ENCODE assay signal across 8 cellular contexts in genomic region chr1:36324322-36324802, GRCh38. TPM values are rescaled to one million over a fixed set of nuclear protein-coding genes. Genes with fewer than 3 reads are reported as not detected.
DNase-seq lines count a peak whose midpoint lies in the region; ATAC-seq and TF ChIP-seq lines count a peak whose summit lies in the region.

No MANE protein-coding gene starts in this region.

- intact Hi-C loops in colonic mucosa (cut with DNase I), result no loop called here
- intact Hi-C loops in natural killer cell (cut with micrococcal nuclease), result loop anchor here (5.0 kb wide), 1 partner anchor 43 kb away; no protein-coding TSS in a partner anchor

- H3K9ac ChIP-seq in HUES6 (ENCODE audit: low read length) (peak overlapping the region; percentile 54), colonic mucosa (ENCODE audit: low read depth in 2 of 2, low read length in 2 of 2) (peak overlapping the region in 1 of 2 donors; percentile 81)

- peak overlapping the region; percentile 85 for H3K4me3 Mint-ChIP-seq in natural killer cell

- H3K27ac Mint-ChIP-seq in natural killer cell, result peak overlapping the region; percentile 41 to 57

- no peak for ATAC-seq in natural killer cell

- H3K27me3 ChIP-seq in AG04450 (ENCODE audit: control insufficient read depth, insufficient read depth, low read length) (no peaks in the 10 kb centered on the region), HUES6 (ENCODE audit: control insufficient read depth, insufficient read depth, low read length) (peaks cover 37% of the 10 kb centered on the region), colonic mucosa (no peaks in the 10 kb centered on the region)

- H3K36me3 ChIP-seq in HUES6 (ENCODE audit: control insufficient read depth, insufficient read depth, low read length) (no peaks in the 10 kb centered on the region), colonic mucosa (no peaks in the 10 kb centered on the region)

- peaks cover 6 to 35% of the 10 kb centered on the region in 2 donors for H3K4me1 Mint-ChIP-seq in natural killer cell

- in situ Hi-C loops in GM13976 (cut with MboI; ENCODE audit: low sequenced_read_pairs, unreplicated experiment), result no loop called here

- CTCF ChIA-PET in AG04450 (lab: Charles Lee), result interaction anchor here (0.8 to 1.9 kb wide), 5 partner anchors 18 to 163 kb away, joined by 3 to 9 read pairs (median 3); no protein-coding TSS in a partner anchor

- H3K27ac ChIP-seq in AG04450 (ENCODE audit: low read depth, low read length) (peak overlapping the region; percentile 83), HUES6 (ENCODE audit: low read depth, low read length) (no peak overlapping the region; the same call in 1 of the 2 replicates), colonic mucosa (peak overlapping the region; percentile 59)

- POLR2A ChIA-PET in AG04450 (lab: Yijun Ruan, JAX), result interaction anchor here (0.5 to 2.6 kb wide), 6 partner anchors 8 to 96 kb away, joined by 3 to 13 read pairs (median 4); no protein-coding TSS in a partner anchor

- H3K4me3 ChIP-seq in AG04450 (ENCODE audit: low read depth, low read length), result no peak overlapping the region
- peak overlapping the region; percentile 68 for H3K4me3 ChIP-seq in HUES6 (ENCODE audit: low read depth, low read length)
- H3K4me3 ChIP-seq in colonic mucosa, result no peak overlapping the region

- H3K9me3 ChIP-seq in AG04450 (ENCODE audit: control insufficient read depth, insufficient read depth, low read length), result no peaks in the 10 kb centered on the region; the same call in 1 of the 2 replicates
- H3K9me3 ChIP-seq in HUES6 (ENCODE audit: control insufficient read depth, insufficient read depth, low read depth, low read length), result no peaks in the 10 kb centered on the region
- H3K9me3 ChIP-seq in colonic mucosa, result no peaks in the 10 kb centered on the region

- no peaks in the 10 kb centered on the region for H3K9me3 Mint-ChIP-seq in natural killer cell

- DNase-seq in AG04450 (ENCODE audit: low read depth, low spot score) (no peak), colonic mucosa (no peak), natural killer cell (no peak), HuH-7.5 (ENCODE audit: low spot score) (no peak), NCI-H1048 (lab: John Stamatoyannopoulos, UW) (no peak), GM13976 (ENCODE audit: low spot score) (no peak), AG20443 (ENCODE audit: low spot score) (no peak)

- peaks cover 0 to 7% of the 10 kb centered on the region in 2 donors for H3K27me3 Mint-ChIP-seq in natural killer cell (ENCODE audit: low read depth in 2 of 2)

- peaks cover 28% of the 10 kb centered on the region for H3K4me1 ChIP-seq in HUES6 (ENCODE audit: control insufficient read depth, insufficient read depth, low read length)
- H3K4me1 ChIP-seq in colonic mucosa, result peaks cover 19% of the 10 kb centered on the region

- TF ChIP-seq CTCF in AG04450 (IDR thresholded peaks at IDR 0.05; ENCODE audit: low read depth, low read length) (no peak), colonic mucosa (IDR thresholded peaks at IDR 0.05) (no peak), natural killer cell (IDR thresholded peaks at IDR 0.05) (no peak), GM13976 (IDR thresholded peaks at IDR 0.05; ENCODE audit: borderline replicate concordance, control extremely low read depth, extremely low read depth, insufficient read depth, missing control alignments) (no peak)

- H3K36me3 Mint-ChIP-seq in natural killer cell, result no peaks in the 10 kb centered on the region

RNA-seq across cellular contexts. Expression of gene EVA1B, which starts 0.9 kb away (rescaled TPM):
- polyA plus RNA-seq in AG04450 (2011; rRNA removed), result 27.2 and 42.6 TPM in 2 replicates
- polyA minus RNA-seq in AG04450 (2011; rRNA and poly(A)+ RNA removed), result 7.7 and 8.1 TPM in 2 replicates
- total RNA-seq in colonic mucosa (1 to 10 TPM; 5.3 to 8.7 TPM), natural killer cell (1 to 10 TPM; 4.0 to 8.0 (median 4.9) TPM)

RNA-seq across cellular contexts. Expression of gene SH3D21, which starts 18.2 kb away (rescaled TPM):
- 1.3 and 1.7 TPM in 2 replicates for polyA plus RNA-seq in AG04450 (2011; rRNA removed)
- 1.6 and 2.2 TPM in 2 replicates for polyA minus RNA-seq in AG04450 (2011; rRNA and poly(A)+ RNA removed)
- 10 to 100 TPM in 1 of 2 donors, 1 to 10 TPM in 1; 7.4 to 22.8 TPM for total RNA-seq in colonic mucosa
- 1 to 10 TPM; 1.9 to 2.6 (median 2.5) TPM for total RNA-seq in natural killer cell
